In genomic region chr16:28880589-28880915, GRCh38 we compare ENCODE assay signal across 8 cellular contexts. TPM values are rescaled to one million over a fixed set of nuclear protein-coding genes. Genes with fewer than 3 reads are reported as not detected.
DNase-seq lines count a peak whose midpoint lies in the region; ATAC-seq, FAIRE-seq and TF ChIP-seq lines count a peak whose summit lies in the region.

No MANE protein-coding gene starts in this region.

- no peak for TF ChIP-seq POLR2A in GM12891 (IDR thresholded peaks at IDR 0.05; ENCODE audit: low read depth, low read length)

- intact Hi-C loops in CD14-positive monocyte (cut with micrococcal nuclease) (loop anchor here (2.0 to 5.0 kb wide), 3 partner anchors 14 to 64 kb away; no protein-coding TSS in a partner anchor), mammary epithelial cell (cut with micrococcal nuclease) (no loop called here)

- no TSS peak for BruUV-seq in mammary epithelial cell (replicated peaks; lab: Mats Ljungman, UMichigan)

- H3K27me3 ChIP-seq in KMS-11 (ENCODE audit: insufficient read depth, low read depth) (no peaks in the 10 kb centered on the region), mammary epithelial cell (ENCODE audit: insufficient read depth, low read length) (no peaks in the 10 kb centered on the region)

- peaks cover 38% of the 10 kb centered on the region for H3K4me1 ChIP-seq in KMS-11 (ENCODE audit: low read depth, poor library complexity, severe bottlenecking)
- H3K4me1 ChIP-seq in mammary epithelial cell (ENCODE audit: insufficient read depth, low read length): peaks cover 11% of the 10 kb centered on the region

- H3K4me2 ChIP-seq in KMS-11 (no peak overlapping the region; the same call in 1 of the 2 replicates), mammary epithelial cell (ENCODE audit: insufficient read depth, low read depth, low read length) (peak overlapping the region; percentile 99)

- no peak for ATAC-seq in natural killer cell treated with Interleukin-12 subunit alpha and Interleukin-12 subunit beta and Interleukin-15 and Interleukin-18, amount 100 ng/mL, for 72 hours
- ATAC-seq in HG02798 (IDR thresholded peaks at IDR 0.05; ENCODE audit: poor library complexity, unreplicated experiment): no peak

- DNase-seq in CD14-positive monocyte (ENCODE audit: low spot score) (no peak), mammary epithelial cell (no peak), NCI-H748 (lab: John Stamatoyannopoulos, UW; ENCODE audit: unreplicated experiment) (no peak), GM12891 (ENCODE audit: insufficient read length, low spot score) (no peak)
- DNase-seq in natural killer cell treated with Interleukin-12 subunit alpha and Interleukin-12 subunit beta and Interleukin-15 and Interleukin-18, amount 100 ng/mL, for 72 hours (ENCODE audit: low spot score): no peak
- no peak for DNase-seq in stimulated activated CD4-positive, alpha-beta T cell treated with anti-CD3 and anti-CD28 coated beads, Interleukin-4, amount 100 ng/mL, for 24 hours

- peaks cover 0 to 3% (median 0%) of the 10 kb centered on the region in 7 donors for H3K9me3 Mint-ChIP-seq in CD14-positive monocyte
- no peaks in the 10 kb centered on the region for H3K9me3 Mint-ChIP-seq in natural killer cell treated with Interleukin-12 subunit alpha and Interleukin-12 subunit beta and Interleukin-15 and Interleukin-18, amount 100 ng/mL, for 72 hours

- in situ Hi-C loops in mammary epithelial cell (cut with MboI; ENCODE audit: low sequenced_read_pairs in 2 of 2): no loop called here

- H3K9ac ChIP-seq in KMS-11 (no peak overlapping the region), mammary epithelial cell (ENCODE audit: insufficient read depth, low read length) (no peak overlapping the region)

- H3K27ac ChIP-seq in KMS-11: no peak overlapping the region
- no peak overlapping the region for H3K27ac ChIP-seq in mammary epithelial cell (ENCODE audit: insufficient read depth, low read depth, low read length)

- H3K4me3 ChIP-seq in KMS-11 (IDR thresholded peaks at IDR 0.05; ENCODE audit: insufficient read depth, low read depth, low read length) (no peak overlapping the region), mammary epithelial cell (replicated peaks in 1 of 3; ENCODE audit: insufficient read depth in 1 of 3, low read depth in 2 of 3, low read length in 3 of 3) (no peak overlapping the region)

- no peak overlapping the region for H3K27ac Mint-ChIP-seq in CD14-positive monocyte
- peak overlapping the region in 1 of 2 donors; percentile 62 for H3K27ac Mint-ChIP-seq in natural killer cell treated with Interleukin-12 subunit alpha and Interleukin-12 subunit beta and Interleukin-15 and Interleukin-18, amount 100 ng/mL, for 72 hours

- H2AFZ ChIP-seq in KMS-11 (ENCODE audit: low read depth): peak overlapping the region; percentile 83
- H2AFZ ChIP-seq in mammary epithelial cell (ENCODE audit: low read depth, low read length): peak overlapping the region; percentile 91

- H3K9me3 ChIP-seq in mammary epithelial cell (replicated peaks; ENCODE audit: insufficient read depth, low read length): no peaks in the 10 kb centered on the region

- H3K4me3 Mint-ChIP-seq in CD14-positive monocyte: peak overlapping the region; percentile 41 to 86
- peak overlapping the region; percentile 84 for H3K4me3 Mint-ChIP-seq in natural killer cell treated with Interleukin-12 subunit alpha and Interleukin-12 subunit beta and Interleukin-15 and Interleukin-18, amount 100 ng/mL, for 72 hours

- WGBS in mammary epithelial cell (ENCODE audit: low coverage, missing lambda C conversion rate): 3% methylated on average over 9 of the region's 11 CpGs

- H3K36me3 Mint-ChIP-seq in CD14-positive monocyte: no peaks in the 10 kb centered on the region
- peaks cover 4% of the 10 kb centered on the region for H3K36me3 Mint-ChIP-seq in natural killer cell treated with Interleukin-12 subunit alpha and Interleukin-12 subunit beta and Interleukin-15 and Interleukin-18, amount 100 ng/mL, for 72 hours

- dilution Hi-C loops in mammary epithelial cell (cut with HindIII; ENCODE audit: low sequenced_read_pairs): loop anchor here (10.0 kb wide), 1 partner anchor 64 kb away; no protein-coding TSS in a partner anchor

- peaks cover 20 to 27% (median 21%) of the 10 kb centered on the region in 3 donors for H3K27me3 Mint-ChIP-seq in CD14-positive monocyte (ENCODE audit: low read depth in 3 of 3)
- peaks cover 5 to 7% of the 10 kb centered on the region in 2 donors for H3K27me3 Mint-ChIP-seq in natural killer cell treated with Interleukin-12 subunit alpha and Interleukin-12 subunit beta and Interleukin-15 and Interleukin-18, amount 100 ng/mL, for 72 hours

- H3K4me1 Mint-ChIP-seq in CD14-positive monocyte: peaks cover 22% of the 10 kb centered on the region
- peaks cover 21 to 27% of the 10 kb centered on the region in 2 donors for H3K4me1 Mint-ChIP-seq in natural killer cell treated with Interleukin-12 subunit alpha and Interleukin-12 subunit beta and Interleukin-15 and Interleukin-18, amount 100 ng/mL, for 72 hours (ENCODE audit: low read depth in 2 of 2)

- H3K79me2 ChIP-seq in KMS-11 (ENCODE audit: insufficient read depth, low read depth) (no peaks in the 10 kb centered on the region), mammary epithelial cell (ENCODE audit: insufficient read depth, low read length) (no peaks in the 10 kb centered on the region)

- FAIRE-seq in GM12891 (lab: Jason Lieb, UNC): no peak

- no peaks in the 10 kb centered on the region for H4K20me1 ChIP-seq in KMS-11 (ENCODE audit: insufficient read depth)
- H4K20me1 ChIP-seq in mammary epithelial cell (ENCODE audit: insufficient read depth, low read length): no peaks in the 10 kb centered on the region

- H3K36me3 ChIP-seq in KMS-11 (ENCODE audit: insufficient read depth): no peaks in the 10 kb centered on the region
- H3K36me3 ChIP-seq in mammary epithelial cell (ENCODE audit: insufficient read depth, low read length): no peaks in the 10 kb centered on the region

- CTCF ChIA-PET in mammary epithelial cell (lab: Charles Lee; ENCODE audit: low non-redundant PET): no interaction called here

- TF ChIP-seq CTCF in CD14-positive monocyte (IDR thresholded peaks at IDR 0.05): no peak
- TF ChIP-seq CTCF in KMS-11 (conservative IDR thresholded peaks at IDR 0.05; ENCODE audit: low read depth, low read length): no peak
- no peak for TF ChIP-seq CTCF in mammary epithelial cell (conservative IDR thresholded peaks at IDR 0.05 in 1 of 2, IDR thresholded peaks at IDR 0.05 in 1 of 2; ENCODE audit: extremely low read depth in 1 of 2, insufficient read depth in 1 of 2, low read depth in 1 of 2, low read length in 2 of 2)

TF ChIP-seq in GM12891, 5 proteins besides CTCF, POLR2A, EP300 and RAD21:
- TF ChIP-seq SPI1 (IDR thresholded peaks at IDR 0.05; ENCODE audit: low read depth, low read length): no peak
- TF ChIP-seq POU2F2 (IDR thresholded peaks at IDR 0.05; ENCODE audit: low read depth, low read length): no peak
- no peak for TF ChIP-seq PAX5 (IDR thresholded peaks at IDR 0.05; ENCODE audit: insufficient read depth, low read length, severe bottlenecking)
- no peak for TF ChIP-seq TAF1 (IDR thresholded peaks at IDR 0.05; ENCODE audit: low read depth, low read length)
- no peak for TF ChIP-seq POLR2AphosphoS5 (IDR thresholded peaks at IDR 0.05; ENCODE audit: low read depth, low read length)

RNA-seq across cellular contexts. Expression of gene ATP2A1, which starts 2.3 kb away (rescaled TPM):
- polyA plus RNA-seq in CD14-positive monocyte: not detected
- total RNA-seq in mammary epithelial cell: 1 to 10 TPM in 1 of 2 donors, under 1 TPM in 1; 0.17 to 1.2 TPM
- 0.43 TPM for polyA plus RNA-seq in mammary epithelial cell
- polyA minus RNA-seq in mammary epithelial cell: not detected
- 1 to 10 TPM; 1.4 to 5.0 TPM for total RNA-seq in natural killer cell treated with Interleukin-12 subunit alpha and Interleukin-12 subunit beta and Interleukin-15 and Interleukin-18, amount 100 ng/mL, for 72 hours
- polyA plus RNA-seq in GM12891 (2012; ENCODE audit: low read depth, missing spikeins): 1.6 TPM

RNA-seq across cellular contexts. Expression of gene SH2B1, which starts 16.9 kb away (rescaled TPM):
- polyA plus RNA-seq in CD14-positive monocyte: 1 to 10 TPM in 1 of 2 donors, under 1 TPM in 1; 0.93 to 1.1 TPM
- 10 to 100 TPM; 12.0 to 40.6 TPM for total RNA-seq in mammary epithelial cell
- 18.2 TPM for polyA plus RNA-seq in mammary epithelial cell
- 14.9 TPM for polyA minus RNA-seq in mammary epithelial cell
- total RNA-seq in natural killer cell treated with Interleukin-12 subunit alpha and Interleukin-12 subunit beta and Interleukin-15 and Interleukin-18, amount 100 ng/mL, for 72 hours: 10 to 100 TPM; 41.6 to 82.8 TPM
- 26.7 TPM for polyA plus RNA-seq in GM12891 (2012; ENCODE audit: low read depth, missing spikeins)

RNA-seq across cellular contexts. Expression of gene TUFM, which starts 34.4 kb away (rescaled TPM):
- polyA plus RNA-seq in CD14-positive monocyte (100 to 1,000 TPM; 146 to 148 TPM), mammary epithelial cell (144 TPM)
- total RNA-seq in mammary epithelial cell: 100 to 1,000 TPM in 1 of 2 donors, 10 to 100 TPM in 1; 94.9 to 142 TPM
- 126 TPM for polyA minus RNA-seq in mammary epithelial cell
- 100 to 1,000 TPM; 183 to 358 TPM for total RNA-seq in natural killer cell treated with Interleukin-12 subunit alpha and Interleukin-12 subunit beta and Interleukin-15 and Interleukin-18, amount 100 ng/mL, for 72 hours
- polyA plus RNA-seq in GM12891 (2012; ENCODE audit: low read depth, missing spikeins): 166 TPM

RNA-seq across cellular contexts. Expression of gene RABEP2, which starts 44.5 kb away (rescaled TPM):
- polyA plus RNA-seq in CD14-positive monocyte (1 to 10 TPM; 1.9 to 2.5 TPM), mammary epithelial cell (11.6 TPM)
- total RNA-seq in mammary epithelial cell: 10 to 100 TPM; 24.2 to 25.4 TPM
- 3.1 TPM for polyA minus RNA-seq in mammary epithelial cell
- 10 to 100 TPM; 38.4 to 42.5 TPM for total RNA-seq in natural killer cell treated with Interleukin-12 subunit alpha and Interleukin-12 subunit beta and Interleukin-15 and Interleukin-18, amount 100 ng/mL, for 72 hours
- polyA plus RNA-seq in GM12891 (2012; ENCODE audit: low read depth, missing spikeins): 21.0 TPM

RNA-seq across cellular contexts. Expression of gene CD19, which starts 51.2 kb away (rescaled TPM):
- polyA plus RNA-seq in CD14-positive monocyte (under 1 TPM; 0.28 to 0.65 TPM), mammary epithelial cell (not detected)
- not detected for total RNA-seq in mammary epithelial cell
- not detected for polyA minus RNA-seq in mammary epithelial cell
- 1 to 10 TPM in 1 of 2 donors, not detected in 1; 1.7 TPM for total RNA-seq in natural killer cell treated with Interleukin-12 subunit alpha and Interleukin-12 subunit beta and Interleukin-15 and Interleukin-18, amount 100 ng/mL, for 72 hours
- polyA plus RNA-seq in GM12891 (2012; ENCODE audit: low read depth, missing spikeins): 58.8 TPM
